ENCODE assay signal across 20 cellular contexts in the genomic region with DNA sequence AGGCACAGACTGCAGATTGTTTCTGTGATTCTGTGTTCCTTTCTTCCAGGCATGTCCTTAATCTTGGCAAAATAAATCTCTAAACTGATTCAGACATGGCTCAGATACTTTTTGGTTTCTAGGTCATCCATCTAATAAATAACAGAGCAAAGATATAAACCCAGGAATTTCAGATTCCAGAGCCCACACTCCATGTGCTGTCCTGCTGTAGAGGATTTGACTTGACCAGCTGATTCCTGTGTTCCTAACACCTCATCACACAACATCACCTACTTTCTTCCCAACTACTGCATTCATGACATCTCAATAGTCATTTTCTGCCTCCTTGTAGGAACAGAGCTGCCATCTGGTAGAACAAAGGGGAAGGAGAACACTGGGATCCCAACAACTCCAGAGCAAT.
DNase-seq lines count a peak whose midpoint lies in the region; ATAC-seq and TF ChIP-seq lines count a peak whose summit lies in the region.
"Had no signal": no experiment of that assay in that cellular context is flagged by ENCODE, and none has a peak within 500 bp of the region (broad histone marks: within the 10 kb centered on the region; RNA-seq: fewer than 3 reads in every experiment).

No MANE protein-coding gene starts in this region.

- intact Hi-C loops in lower lobe of right lung (cut with DNase I) = no loop called here

- H3K9me3 ChIP-seq in endodermal cell (ENCODE audit: control insufficient read depth, low read length) (no peaks in the 10 kb centered on the region), lower lobe of right lung (no peaks in the 10 kb centered on the region), smooth muscle cell (replicated peaks; ENCODE audit: low read depth) (no peaks in the 10 kb centered on the region)
- H3K9me3 ChIP-seq: BE2C had no signal

- H3F3A ChIP-seq in smooth muscle cell (ENCODE audit: low read depth) = no peaks in the 10 kb centered on the region

- H3K36me3 ChIP-seq in endodermal cell (ENCODE audit: control insufficient read depth, insufficient read depth, low read length) (no peaks in the 10 kb centered on the region), lower lobe of right lung (no peaks in the 10 kb centered on the region), smooth muscle cell (ENCODE audit: low read depth) (no peaks in the 10 kb centered on the region)
- H3K36me3 ChIP-seq: BE2C had no signal

- H3K4me2 ChIP-seq in smooth muscle cell = peak overlapping the region; percentile 49
- H3K4me2 ChIP-seq: PC-9 had no signal

- H3K27me3 Mint-ChIP-seq in endodermal cell (ENCODE audit: insufficient read depth) = no peaks in the 10 kb centered on the region
- H3K27me3 Mint-ChIP-seq: CD4-positive, CD25-positive, alpha-beta regulatory T cell had no signal

- H3K27ac ChIP-seq in endodermal cell (ENCODE audit: low read depth, low read length) (no peak overlapping the region), lower lobe of right lung (peak overlapping the region; percentile 31), smooth muscle cell (ENCODE audit: low read depth) (peak overlapping the region; percentile 78)
- H3K27ac ChIP-seq: PC-9 had no signal

- peaks cover 5% of the 10 kb centered on the region for H3K9me3 Mint-ChIP-seq in endodermal cell

- H3K9ac ChIP-seq in endodermal cell (ENCODE audit: extremely low read depth, low read length, poor library complexity, severe bottlenecking) (no peak overlapping the region), smooth muscle cell (ENCODE audit: low read depth) (no peak overlapping the region)

- no peak overlapping the region for H3K4me3 Mint-ChIP-seq in endodermal cell
- H3K4me3 Mint-ChIP-seq: CD4-positive, CD25-positive, alpha-beta regulatory T cell had no signal

- peak; percentile 4 for DNase-seq in EH (ENCODE audit: low read depth)
- no peak for DNase-seq in endodermal cell
- no peak for DNase-seq in lower lobe of right lung
- DNase-seq in smooth muscle cell (lab: John Stamatoyannopoulos, UW; ENCODE audit: unreplicated experiment) = no peak
- no peak for DNase-seq in germinal center (ENCODE audit: low spot score)
- no peak for DNase-seq in NCI-H2107 (lab: John Stamatoyannopoulos, UW)
- DNase-seq in NCI-H2196 treated with DMSO at 0.1 percent for 48 hours (lab: John Stamatoyannopoulos, UW; ENCODE audit: unreplicated experiment) = no peak
- DNase-seq: BE2C; CD4-positive, CD25-positive, alpha-beta regulatory T cell; COR-L47; DMS79; Karpas-422; NCI-H1694; NCI-H2081; NCI-H69; PC-9; RPMI8226; SHP77 had no signal

- peaks cover 58% of the 10 kb centered on the region for H3K4me1 Mint-ChIP-seq in endodermal cell
- H3K4me1 Mint-ChIP-seq: CD4-positive, CD25-positive, alpha-beta regulatory T cell had no signal

- H2AFZ ChIP-seq in smooth muscle cell (ENCODE audit: low read depth) = no peak overlapping the region
- H2AFZ ChIP-seq: PC-9 had no signal

- H3K4me3 ChIP-seq in endodermal cell (ENCODE audit: low read length) (no peak overlapping the region), lower lobe of right lung (no peak overlapping the region), smooth muscle cell (no peak overlapping the region)
- H3K4me3 ChIP-seq: GM12878, PC-9 had no signal

- TF ChIP-seq CTCF in endodermal cell (conservative IDR thresholded peaks at IDR 0.05) (no peak), lower lobe of right lung (IDR thresholded peaks at IDR 0.05) (no peak), smooth muscle cell (IDR thresholded peaks at IDR 0.05; ENCODE audit: borderline replicate concordance, insufficient read depth, poor library complexity, severe bottlenecking) (no peak)

- H3K27me3 ChIP-seq in endodermal cell (ENCODE audit: control insufficient read depth, insufficient read depth, low read length, poor library complexity, severe bottlenecking) = no peaks in the 10 kb centered on the region
- no peaks in the 10 kb centered on the region for H3K27me3 ChIP-seq in lower lobe of right lung (ENCODE audit: low read depth)
- H3K27me3 ChIP-seq in smooth muscle cell (ENCODE audit: low read depth) = no peaks in the 10 kb centered on the region
- H3K27me3 ChIP-seq: BE2C had no signal

- H3K36me3 Mint-ChIP-seq in endodermal cell (ENCODE audit: low read depth) = peaks cover 22% of the 10 kb centered on the region
- H3K36me3 Mint-ChIP-seq: CD4-positive, CD25-positive, alpha-beta regulatory T cell had no signal

- peak in 1 of 2 donors; percentile 60 for ATAC-seq in lower lobe of right lung
- no peak for ATAC-seq in HG02885 (IDR thresholded peaks at IDR 0.05; ENCODE audit: poor library complexity, unreplicated experiment)
- ATAC-seq: GM12878 had no signal

- peak overlapping the region; percentile 71 for H3K27ac Mint-ChIP-seq in endodermal cell
- H3K27ac Mint-ChIP-seq: CD4-positive, CD25-positive, alpha-beta regulatory T cell had no signal

- peaks cover 8% of the 10 kb centered on the region for H3K4me1 ChIP-seq in endodermal cell (ENCODE audit: control insufficient read depth, insufficient read depth, low read length)
- peaks cover 18% of the 10 kb centered on the region for H3K4me1 ChIP-seq in lower lobe of right lung
- H3K4me1 ChIP-seq in smooth muscle cell (ENCODE audit: low read depth) = no peaks in the 10 kb centered on the region
- H3K4me1 ChIP-seq: BE2C had no signal

- H3K79me2 ChIP-seq in smooth muscle cell (ENCODE audit: low read depth) = no peaks in the 10 kb centered on the region

- H4K20me1 ChIP-seq in smooth muscle cell (ENCODE audit: low read depth) = no peaks in the 10 kb centered on the region
